ENCODE assay signal across 11 cellular contexts in the genomic region with DNA sequence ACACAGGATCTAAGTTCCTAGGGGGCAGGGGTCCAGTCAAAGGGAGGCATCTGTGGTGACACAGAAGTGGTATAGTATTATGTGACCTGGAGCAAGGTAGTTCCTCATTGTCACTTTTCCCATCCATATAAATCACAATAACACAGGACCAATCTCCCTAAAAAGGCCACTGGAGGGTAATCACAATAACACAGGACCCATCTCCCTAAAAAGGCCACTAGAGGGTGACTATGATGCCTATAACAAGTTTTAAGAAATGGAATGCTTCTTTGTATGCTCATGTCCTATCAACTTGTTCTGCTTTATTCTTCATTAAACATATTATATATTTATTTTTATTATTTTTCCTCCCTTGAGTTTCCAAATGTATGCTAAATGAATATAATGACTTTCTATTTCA.
DNase-seq lines count a peak whose midpoint lies in the region; ATAC-seq, FAIRE-seq and TF ChIP-seq lines count a peak whose summit lies in the region.
"Had no signal": no experiment of that assay in that cellular context is flagged by ENCODE, and none has a peak within 500 bp of the region (broad histone marks: within the 10 kb centered on the region; RNA-seq: fewer than 3 reads in every experiment).

No MANE protein-coding gene starts in this region.

- TF ChIP-seq EP300 in HepG2 (IDR thresholded peaks at IDR 0.05; ENCODE audit: low read depth in 2 of 2, low read length in 2 of 2), result no peak
- TF ChIP-seq EP300 in HepG2 (CRISPR knock-in tag; IDR thresholded peaks at IDR 0.05; ENCODE audit: borderline replicate concordance), result no peak

- no peak for ATAC-seq in RWPE2 (ENCODE audit: low read depth)
- no peak for ATAC-seq in HepG2

- H2BK20ac ChIP-seq in H9 (ENCODE audit: low read depth, low read length, poor library complexity, severe bottlenecking), result no peak overlapping the region

- H3K27me3 Mint-ChIP-seq in H9 (ENCODE audit: low read depth), result no peaks in the 10 kb centered on the region

- H4K8ac ChIP-seq in H9 (replicated peaks; ENCODE audit: insufficient read length, low read depth, low read length), result no peak overlapping the region

- no peak for FAIRE-seq in HepG2 (lab: Jason Lieb, UNC)

- H4K20me1 ChIP-seq in H9 (ENCODE audit: control insufficient read depth, insufficient read depth, insufficient read length) (no peaks in the 10 kb centered on the region), HepG2 (ENCODE audit: insufficient read depth, low read length) (no peaks in the 10 kb centered on the region)

- H3K4me2 ChIP-seq in H9 (ENCODE audit: insufficient read depth, insufficient read length, low read length), result no peak overlapping the region
- no peak overlapping the region for H3K4me2 ChIP-seq in HepG2 (ENCODE audit: low read depth, low read length)

- CTCF ChIA-PET in HepG2 (lab: Yijun Ruan, JAX; ENCODE audit: low intra/inter-chr PET ratio, low total read pairs), result no interaction called here

- H3K4me3 ChIP-seq in RWPE2 (ENCODE audit: severe bottlenecking), result no peak overlapping the region
- H3K4me3 ChIP-seq in HepG2 (replicated peaks in 1 of 3; ENCODE audit: insufficient read depth in 1 of 3, low read depth in 2 of 3, low read length in 3 of 3), result no peak overlapping the region
- H3K4me3 ChIP-seq in vagina, result no peak overlapping the region
- H3K4me3 ChIP-seq: coronary artery had no signal

- no peak overlapping the region for H2BK15ac ChIP-seq in H9 (ENCODE audit: low read depth, low read length)

- H3K18ac ChIP-seq in H9 (ENCODE audit: insufficient read length, low read depth, low read length), result no peak overlapping the region

- no peak overlapping the region for H4K91ac ChIP-seq in H9 (ENCODE audit: insufficient read length, low read depth, low read length)

- BruUV-seq in HepG2 (replicated peaks; lab: Mats Ljungman, UMichigan), result no TSS peak

- in situ Hi-C loops in Caki2 (cut with HindIII; ENCODE audit: low pct_unique_long_range_greater_than_20kb, low sequenced_read_pairs), result no loop called here
- in situ Hi-C loops in HepG2 (cut with HindIII; ENCODE audit: extremely low pct_ligation_motif_present, low pct_unique_long_range_greater_than_20kb), result no loop called here

- H3K9ac ChIP-seq in H9 (ENCODE audit: extremely low read depth, insufficient read length, low read length) (no peak overlapping the region), HepG2 (ENCODE audit: insufficient read depth, low read depth, low read length) (no peak overlapping the region)

- intact Hi-C loops in HepG2 (cut with micrococcal nuclease; ENCODE audit: unreplicated experiment) (no loop called here), vagina (cut with DNase I) (no loop called here)

- no peak overlapping the region for H2BK120ac ChIP-seq in H9 (ENCODE audit: low read depth, low read length, poor library complexity, severe bottlenecking)

- no peak overlapping the region for H2BK5ac ChIP-seq in H9 (ENCODE audit: insufficient read length, low read length)

- peak; percentile 61 for TF ChIP-seq CTCF in H9 (conservative IDR thresholded peaks at IDR 0.05)
- TF ChIP-seq CTCF in RWPE2 (IDR thresholded peaks at IDR 0.05; ENCODE audit: poor library complexity, severe bottlenecking), result peak; percentile 15
- TF ChIP-seq CTCF in HepG2 (CRISPR knock-in tag; IDR thresholded peaks at IDR 0.05), result 0 out of 2 replicates have a peak, but pooled peaks have one; percentile 11
- no peak for TF ChIP-seq CTCF in vagina (IDR thresholded peaks at IDR 0.05)

- H3T11ph ChIP-seq in H9 (ENCODE audit: low read length), result no peak overlapping the region

- H3K4me1 ChIP-seq in H9 (ENCODE audit: insufficient read depth, low read length) (no peaks in the 10 kb centered on the region), RWPE2 (ENCODE audit: insufficient read depth, poor library complexity, severe bottlenecking) (no peaks in the 10 kb centered on the region), HepG2 (ENCODE audit: insufficient read depth, low read length) (no peaks in the 10 kb centered on the region), vagina (no peaks in the 10 kb centered on the region)

- H3K36me3 Mint-ChIP-seq in H9 (ENCODE audit: insufficient read depth in 1 of 3, low read depth in 3 of 3), result no peaks in the 10 kb centered on the region

- H3K4ac ChIP-seq in H9 (ENCODE audit: low read depth, low read length), result no peak overlapping the region

- TF ChIP-seq RAD21 in HepG2 (CRISPR knock-in tag; IDR thresholded peaks at IDR 0.05), result no peak

- no peaks in the 10 kb centered on the region for H3K9me3 Mint-ChIP-seq in H9
- H3K9me3 Mint-ChIP-seq: activated naive CD4-positive, alpha-beta T cell treated with anti-CD3 and anti-CD28 coated beads for 36 hours had no signal

- no peaks in the 10 kb centered on the region for H3K36me3 ChIP-seq in RWPE2 (ENCODE audit: low read depth)
- H3K36me3 ChIP-seq in HepG2 (replicated peaks in 1 of 2; ENCODE audit: control insufficient read depth in 1 of 2, insufficient read depth in 2 of 2, low read length in 2 of 2), result no peaks in the 10 kb centered on the region
- H3K36me3 ChIP-seq in vagina, result no peaks in the 10 kb centered on the region

- H3K79me2 ChIP-seq in H9 (ENCODE audit: insufficient read depth, low read length) (no peaks in the 10 kb centered on the region), HepG2 (ENCODE audit: insufficient read depth, low read length) (no peaks in the 10 kb centered on the region)

- H3K4me3 Mint-ChIP-seq in H9, result no peak overlapping the region
- H3K4me3 Mint-ChIP-seq: activated naive CD4-positive, alpha-beta T cell treated with anti-CD3 and anti-CD28 coated beads for 36 hours had no signal

- H3K14ac ChIP-seq in H9 (ENCODE audit: insufficient read depth, low read length), result no peak overlapping the region

- no peak overlapping the region for H2AK5ac ChIP-seq in H9 (ENCODE audit: insufficient read length, low read length)

- H3K27ac ChIP-seq in H9 (ENCODE audit: insufficient read length, low read depth, low read length) (no peak overlapping the region), RWPE2 (ENCODE audit: poor library complexity, severe bottlenecking) (no peak overlapping the region), HepG2 (ENCODE audit: extremely low read length, insufficient read depth, low read length) (no peak overlapping the region), vagina (no peak overlapping the region)
- H3K27ac ChIP-seq: coronary artery had no signal

- H3K27ac Mint-ChIP-seq in H9, result no peak overlapping the region
- H3K27ac Mint-ChIP-seq: activated naive CD4-positive, alpha-beta T cell treated with anti-CD3 and anti-CD28 coated beads for 36 hours had no signal

- H3K27me3 ChIP-seq in H9 (ENCODE audit: insufficient read depth, low read length) (no peaks in the 10 kb centered on the region), RWPE2 (ENCODE audit: insufficient read depth, poor library complexity, severe bottlenecking) (no peaks in the 10 kb centered on the region), HepG2 (ENCODE audit: control insufficient read depth in 1 of 2, insufficient read depth in 2 of 2, low read length in 2 of 2) (no peaks in the 10 kb centered on the region), vagina (no peaks in the 10 kb centered on the region)

- no peak overlapping the region for H2BK12ac ChIP-seq in H9 (ENCODE audit: insufficient read length, low read depth, low read length)

- peak; percentile 6 for DNase-seq in Caki2 (ENCODE audit: low read depth)
- no peak for DNase-seq in H9
- DNase-seq in RWPE2 (ENCODE audit: low spot score), result no peak
- DNase-seq in HepG2 (ENCODE audit: low spot score), result no peak
- DNase-seq in NCI-H345 (lab: John Stamatoyannopoulos, UW), result no peak
- DNase-seq in vagina (ENCODE audit: extremely low spot score in 2 of 2), result no peak
- no peak for DNase-seq in stimulated activated CD4-positive, alpha-beta T cell treated with anti-CD3 and anti-CD28 coated beads, Interleukin-12 subunit alpha, Interleukin-12 subunit beta, amount 100 ng/mL, for 4 hours
- no peak for DNase-seq in MV-4-11 (lab: John Stamatoyannopoulos, UW)
- DNase-seq: activated CD4-positive, alpha-beta T cell treated with anti-CD3 and anti-CD28 coated beads for 48 hours; activated naive CD4-positive, alpha-beta T cell treated with anti-CD3 and anti-CD28 coated beads for 36 hours had no signal

- no peak overlapping the region for H2AFZ ChIP-seq in H9 (ENCODE audit: low read length)
- no peak overlapping the region for H2AFZ ChIP-seq in HepG2 (ENCODE audit: low read length)

- no peak overlapping the region for H3K56ac ChIP-seq in H9 (ENCODE audit: insufficient read length, low read depth, low read length)

- H3K4me1 Mint-ChIP-seq in H9, result no peaks in the 10 kb centered on the region

- no peaks in the 10 kb centered on the region for H3K23me2 ChIP-seq in H9 (ENCODE audit: insufficient read length, low read depth, low read length, poor library complexity, severe bottlenecking)

- no peaks in the 10 kb centered on the region for H3K79me1 ChIP-seq in H9 (ENCODE audit: insufficient read depth, low read depth, low read length, poor library complexity, severe bottlenecking)

- TF ChIP-seq POLR2A in HepG2 (IDR thresholded peaks at IDR 0.05; ENCODE audit: insufficient read depth in 1 of 2, low read depth in 2 of 2, low read length in 2 of 2), result no peak
- no peak for TF ChIP-seq POLR2A in vagina (IDR thresholded peaks at IDR 0.05)

- H3K9me3 ChIP-seq in H9 (ENCODE audit: control insufficient read depth, low read depth, low read length) (no peaks in the 10 kb centered on the region), RWPE2 (ENCODE audit: severe bottlenecking) (no peaks in the 10 kb centered on the region), HepG2 (ENCODE audit: low read length) (no peaks in the 10 kb centered on the region), vagina (no peaks in the 10 kb centered on the region)

- no peak overlapping the region for H3K23ac ChIP-seq in H9 (ENCODE audit: insufficient read length, low read depth, low read length)

- POLR2A ChIA-PET in HepG2 (lab: Yijun Ruan, JAX), result no interaction called here

- H4K5ac ChIP-seq in H9 (ENCODE audit: insufficient read length, low read depth, low read length), result no peak overlapping the region

TF ChIP-seq in HepG2, 621 proteins besides CTCF, POLR2A, EP300 and RAD21 (continues in another document):
- TF ChIP-seq KDM2A (CRISPR knock-in tag; IDR thresholded peaks at IDR 0.05; ENCODE audit: borderline replicate concordance, low read depth) (no peak), ZNF724P (CRISPR knock-in tag; IDR thresholded peaks at IDR 0.05; ENCODE audit: borderline replicate concordance) (no peak), AHR (CRISPR knock-in tag; IDR thresholded peaks at IDR 0.05) (no peak), SRSF1 (optimal IDR thresholded peaks at IDR 0.05; ENCODE audit: low read depth, low read length) (no peak)

Comparison
In these comparisons a context has a peak if more than half of its experiments do, and no peak if none do; other contexts are left out.
1. CTCF ChIP-seq: peak in H9 (single experiment), RWPE2 (single experiment) and HepG2 (single experiment); none in vagina (0 of 3).